ENCODE assay signal across 22 cellular contexts in the genomic region with DNA sequence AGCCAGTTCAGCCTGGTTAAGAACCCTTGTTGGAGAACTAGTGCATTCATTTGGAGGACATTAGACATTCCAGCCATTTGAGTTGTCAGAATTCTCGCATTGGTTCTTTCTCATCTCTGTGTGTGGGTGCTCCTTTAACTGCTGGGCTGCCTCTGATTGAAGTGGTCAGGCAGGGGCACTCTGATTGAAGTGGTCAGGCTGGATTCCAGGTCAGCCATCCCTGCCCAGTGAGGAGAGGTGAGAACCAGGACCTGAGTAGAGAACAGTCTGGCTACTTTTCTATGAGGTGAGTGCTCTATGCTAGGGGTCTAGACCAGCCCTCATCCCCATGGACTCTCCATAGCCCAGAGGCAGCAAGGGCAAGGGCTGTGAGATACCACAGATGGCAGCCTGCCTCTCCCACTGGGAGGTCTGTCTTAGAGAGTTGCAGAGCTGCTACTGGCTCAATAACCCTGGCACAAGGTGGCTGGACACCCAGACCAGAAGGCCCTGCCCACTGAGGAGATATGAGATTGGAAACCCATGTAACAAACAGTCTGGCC.
"Had no signal": no experiment of that assay in that cellular context is flagged by ENCODE, and none has a peak within 500 bp of the region (broad histone marks: within the 10 kb centered on the region; RNA-seq: fewer than 3 reads in every experiment).

No MANE protein-coding gene starts in this region.

- H3K27me3 Mint-ChIP-seq: naive thymus-derived CD4-positive, alpha-beta T cell; natural killer cell treated with Interleukin-12 subunit alpha and Interleukin-12 subunit beta and Interleukin-15 and Interleukin-18, amount 100 ng/mL, for 72 hours; progenitor cell of endocrine pancreas; stimulated activated memory B cell treated with anti-CD40 and anti-IgM and Interleukin-4, amounts not matched to agents 10 μg/mL and 1 μg/mL and 100 μg/mL, for 72 hours; stimulated activated naive CD8-positive, alpha-beta T cell treated with anti-CD3 and anti-CD28 coated beads, Interleukin-15, amount 100 ng/mL, for 72 hours had no signal

- H3K36me3 Mint-ChIP-seq: naive thymus-derived CD4-positive, alpha-beta T cell; natural killer cell treated with Interleukin-12 subunit alpha and Interleukin-12 subunit beta and Interleukin-15 and Interleukin-18, amount 100 ng/mL, for 72 hours; stimulated activated memory B cell treated with anti-CD40 and anti-IgM and Interleukin-4, amounts not matched to agents 10 μg/mL and 1 μg/mL and 100 μg/mL, for 72 hours had no signal

- H3K9me3 ChIP-seq: mucosa of descending colon, ovary, right atrium auricular region, right lobe of liver, transverse colon, upper lobe of left lung had no signal

- H3K27me3 ChIP-seq: ovary, right atrium auricular region, right lobe of liver, transverse colon, upper lobe of left lung had no signal

- DNase-seq: hypothalamus; immature natural killer cell; midbrain; mucosa of descending colon; naive thymus-derived CD4-positive, alpha-beta T cell; ovary; right lobe of liver; stimulated activated CD4-positive, alpha-beta T cell treated with anti-CD3 and anti-CD28 coated beads, Interleukin-1b, Interleukin-23, amount 100 ng/mL, for 48 hours; stimulated activated CD4-positive, alpha-beta T cell treated with anti-CD3 and anti-CD28 coated beads, Interleukin-2, amount 100 ng/mL, for 48 hours; stimulated activated CD4-positive, alpha-beta T cell treated with anti-CD3 and anti-CD28 coated beads, Interleukin-4, amount 100 ng/mL, for 4 hours; stimulated activated CD8-positive, alpha-beta memory T cell treated with anti-CD3 and anti-CD28 coated beads, Interleukin-4, amount 100 ng/mL, for 48 hours; stimulated activated naive CD4-positive, alpha-beta T cell treated with Interleukin-2 at 50 U/mL for 16 hours; stimulated activated naive CD8-positive, alpha-beta T cell treated with anti-CD3 and anti-CD28 coated beads, Interleukin-15, amount 100 ng/mL, for 72 hours; substantia nigra; transverse colon had no signal

- H3K36me3 ChIP-seq: ovary, right atrium auricular region, right lobe of liver, transverse colon, upper lobe of left lung had no signal

- H3K4me1 ChIP-seq: right atrium auricular region, right lobe of liver, transverse colon, upper lobe of left lung had no signal

- ATAC-seq: mucosa of descending colon; naive thymus-derived CD4-positive, alpha-beta T cell; natural killer cell treated with Interleukin-12 subunit alpha and Interleukin-12 subunit beta and Interleukin-15 and Interleukin-18, amount 100 ng/mL, for 72 hours; stimulated activated memory B cell treated with anti-CD40 and anti-IgM and Interleukin-4, amounts not matched to agents 10 μg/mL and 1 μg/mL and 100 μg/mL, for 72 hours; stimulated activated naive CD8-positive, alpha-beta T cell treated with anti-CD3 and anti-CD28 coated beads, Interleukin-15, amount 100 ng/mL, for 72 hours had no signal

- H3K9me3 Mint-ChIP-seq: stimulated activated memory B cell treated with anti-CD40 and anti-IgM and Interleukin-4, amounts not matched to agents 10 μg/mL and 1 μg/mL and 100 μg/mL, for 72 hours had no signal

- H3K27ac ChIP-seq: ovary, right atrium auricular region, right lobe of liver, transverse colon, upper lobe of left lung had no signal

- H3K27ac Mint-ChIP-seq: immature natural killer cell; naive thymus-derived CD4-positive, alpha-beta T cell; natural killer cell treated with Interleukin-12 subunit alpha and Interleukin-12 subunit beta and Interleukin-15 and Interleukin-18, amount 100 ng/mL, for 72 hours; progenitor cell of endocrine pancreas; stimulated activated memory B cell treated with anti-CD40 and anti-IgM and Interleukin-4, amounts not matched to agents 10 μg/mL and 1 μg/mL and 100 μg/mL, for 72 hours; stimulated activated naive CD8-positive, alpha-beta T cell treated with anti-CD3 and anti-CD28 coated beads, Interleukin-15, amount 100 ng/mL, for 72 hours had no signal

- H3K4me3 ChIP-seq: lung, mucosa of descending colon, ovary, right atrium auricular region, right lobe of liver, smooth muscle cell, transverse colon, upper lobe of left lung had no signal

- H3K4me3 Mint-ChIP-seq: immature natural killer cell; naive thymus-derived CD4-positive, alpha-beta T cell; natural killer cell treated with Interleukin-12 subunit alpha and Interleukin-12 subunit beta and Interleukin-15 and Interleukin-18, amount 100 ng/mL, for 72 hours; stimulated activated memory B cell treated with anti-CD40 and anti-IgM and Interleukin-4, amounts not matched to agents 10 μg/mL and 1 μg/mL and 100 μg/mL, for 72 hours; stimulated activated naive CD8-positive, alpha-beta T cell treated with anti-CD3 and anti-CD28 coated beads, Interleukin-15, amount 100 ng/mL, for 72 hours had no signal

- H3K4me1 Mint-ChIP-seq: immature natural killer cell; naive thymus-derived CD4-positive, alpha-beta T cell; stimulated activated memory B cell treated with anti-CD40 and anti-IgM and Interleukin-4, amounts not matched to agents 10 μg/mL and 1 μg/mL and 100 μg/mL, for 72 hours; stimulated activated naive CD8-positive, alpha-beta T cell treated with anti-CD3 and anti-CD28 coated beads, Interleukin-15, amount 100 ng/mL, for 72 hours had no signal
